In the genomic region with DNA sequence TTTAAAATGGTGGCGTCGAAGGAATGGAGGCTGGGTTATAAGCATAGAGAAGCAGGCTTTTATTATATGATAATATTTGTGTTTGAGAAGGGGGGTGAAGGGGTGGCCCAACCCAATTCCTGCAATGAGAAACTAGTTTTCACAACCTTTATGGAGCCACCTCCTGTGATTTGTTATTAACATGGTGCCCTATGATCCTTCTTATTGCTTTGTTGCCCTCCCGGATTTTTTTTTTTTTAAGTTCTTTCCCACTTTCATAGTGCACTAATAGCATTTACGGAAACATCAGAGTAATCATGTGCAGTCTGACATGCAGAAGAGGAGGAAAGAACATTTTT, we compare ENCODE assay signal across 7 cellular contexts. TPM values are rescaled to one million over a fixed set of nuclear protein-coding genes. Genes with fewer than 3 reads are reported as not detected.
A peak's percentile ranks its signal among the peaks of the same experiment; 100 is the strongest.
DNase-seq lines count a peak whose midpoint lies in the region; ATAC-seq and TF ChIP-seq lines count a peak whose summit lies in the region.

No MANE protein-coding gene starts in this region.

- no peak overlapping the region for H3K27ac ChIP-seq in iPS DF 6.9 (ENCODE audit: low read length)

- peak overlapping the region; percentile 90 for H3K4me3 Mint-ChIP-seq in HFFc6
- H3K4me3 Mint-ChIP-seq in activated CD8-positive, alpha-beta T cell treated with anti-CD3 and anti-CD28 coated beads for 36 hours: peak overlapping the region; percentile 61
- H3K4me3 Mint-ChIP-seq in stimulated activated effector memory CD8-positive, alpha-beta T cell treated with anti-CD3 and anti-CD28 coated beads, Interleukin-12 subunit alpha, Interleukin-12 subunit beta, amount 100 ng/mL, for 72 hours: peak overlapping the region; percentile 76

- H3K4me1 Mint-ChIP-seq in HFFc6 (ENCODE audit: low read depth): peaks cover 19% of the 10 kb centered on the region
- H3K4me1 Mint-ChIP-seq in activated CD8-positive, alpha-beta T cell treated with anti-CD3 and anti-CD28 coated beads for 36 hours (ENCODE audit: low read depth): peaks cover 5% of the 10 kb centered on the region
- H3K4me1 Mint-ChIP-seq in stimulated activated effector memory CD8-positive, alpha-beta T cell treated with anti-CD3 and anti-CD28 coated beads, Interleukin-12 subunit alpha, Interleukin-12 subunit beta, amount 100 ng/mL, for 72 hours: peaks cover 10% of the 10 kb centered on the region

- ATAC-seq in activated CD8-positive, alpha-beta T cell treated with anti-CD3 and anti-CD28 coated beads for 36 hours: no peak
- ATAC-seq in stimulated activated effector memory CD8-positive, alpha-beta T cell treated with anti-CD3 and anti-CD28 coated beads, Interleukin-12 subunit alpha, Interleukin-12 subunit beta, amount 100 ng/mL, for 72 hours: no peak
- no peak for ATAC-seq in GM21576 (IDR thresholded peaks at IDR 0.05; ENCODE audit: unreplicated experiment)

- no peaks in the 10 kb centered on the region for H3K9me3 Mint-ChIP-seq in HFFc6
- H3K9me3 Mint-ChIP-seq in activated CD8-positive, alpha-beta T cell treated with anti-CD3 and anti-CD28 coated beads for 36 hours: no peaks in the 10 kb centered on the region
- H3K9me3 Mint-ChIP-seq in stimulated activated effector memory CD8-positive, alpha-beta T cell treated with anti-CD3 and anti-CD28 coated beads, Interleukin-12 subunit alpha, Interleukin-12 subunit beta, amount 100 ng/mL, for 72 hours: no peaks in the 10 kb centered on the region

- peaks cover 1% of the 10 kb centered on the region; the same call in 1 of the 2 replicates for H3K27me3 ChIP-seq in iPS DF 6.9 (ENCODE audit: control insufficient read depth, insufficient read depth, low read length)

- no peaks in the 10 kb centered on the region for H3K36me3 ChIP-seq in iPS DF 6.9 (ENCODE audit: control insufficient read depth, insufficient read depth, low read length)

- H3K27me3 Mint-ChIP-seq in HFFc6 (ENCODE audit: insufficient read depth): peaks cover 18% of the 10 kb centered on the region
- H3K27me3 Mint-ChIP-seq in activated CD8-positive, alpha-beta T cell treated with anti-CD3 and anti-CD28 coated beads for 36 hours: peaks cover 58% of the 10 kb centered on the region

- DNase-seq in HFFc6 (no peak), iPS DF 6.9 (ENCODE audit: low read depth, low spot score) (no peak), NCI-H2107 treated with DMSO at 0.1 percent for 48 hours (lab: John Stamatoyannopoulos, UW; ENCODE audit: unreplicated experiment) (no peak)
- no peak for DNase-seq in activated CD8-positive, alpha-beta T cell treated with anti-CD3 and anti-CD28 coated beads for 36 hours
- no peak for DNase-seq in stimulated activated effector memory CD8-positive, alpha-beta T cell treated with anti-CD3 and anti-CD28 coated beads, Interleukin-12 subunit alpha, Interleukin-12 subunit beta, amount 100 ng/mL, for 72 hours (ENCODE audit: low spot score in 2 of 2)
- DNase-seq in stimulated activated CD4-positive, alpha-beta T cell treated with anti-CD3 and anti-CD28 coated beads, Interleukin-1b, Interleukin-23, amount 100 ng/mL, for 48 hours: no peak

- no peak overlapping the region for H3K27ac Mint-ChIP-seq in HFFc6
- H3K27ac Mint-ChIP-seq in activated CD8-positive, alpha-beta T cell treated with anti-CD3 and anti-CD28 coated beads for 36 hours: no peak overlapping the region
- H3K27ac Mint-ChIP-seq in stimulated activated effector memory CD8-positive, alpha-beta T cell treated with anti-CD3 and anti-CD28 coated beads, Interleukin-12 subunit alpha, Interleukin-12 subunit beta, amount 100 ng/mL, for 72 hours: no peak overlapping the region

- WGBS in iPS DF 6.9 (ENCODE audit: insufficient coverage, insufficient read length): no CpG with 5 or more reads among the region's 4 CpGs

- no peak for TF ChIP-seq CTCF in HFFc6 (IDR thresholded peaks at IDR 0.05)
- no peak for TF ChIP-seq CTCF in activated CD8-positive, alpha-beta T cell treated with anti-CD3 and anti-CD28 coated beads for 36 hours (IDR thresholded peaks at IDR 0.05)

- CTCF ChIA-PET in activated CD8-positive, alpha-beta T cell treated with anti-CD3 and anti-CD28 coated beads for 36 hours (lab: Charles Lee): interaction anchor here (0.6 to 2.3 kb wide), 5 partner anchors 11 to 76 kb away, joined by 3 to 6 read pairs (median 3); no protein-coding TSS in a partner anchor

- intact Hi-C loops in activated CD8-positive, alpha-beta T cell treated with anti-CD3 and anti-CD28 coated beads for 36 hours (cut with micrococcal nuclease): no loop called here

- H3K36me3 Mint-ChIP-seq in HFFc6 (ENCODE audit: low read depth): no peaks in the 10 kb centered on the region
- H3K36me3 Mint-ChIP-seq in activated CD8-positive, alpha-beta T cell treated with anti-CD3 and anti-CD28 coated beads for 36 hours (ENCODE audit: low read depth): no peaks in the 10 kb centered on the region
- H3K36me3 Mint-ChIP-seq in stimulated activated effector memory CD8-positive, alpha-beta T cell treated with anti-CD3 and anti-CD28 coated beads, Interleukin-12 subunit alpha, Interleukin-12 subunit beta, amount 100 ng/mL, for 72 hours: no peaks in the 10 kb centered on the region

- H3K4me3 ChIP-seq in iPS DF 6.9 (ENCODE audit: low read length): peak overlapping the region; percentile 93; the same call in 1 of the 2 replicates

- no peaks in the 10 kb centered on the region; the same call in 1 of the 2 replicates for H3K4me1 ChIP-seq in iPS DF 6.9 (ENCODE audit: control insufficient read depth, insufficient read depth, low read length)

- no peaks in the 10 kb centered on the region for H3K9me3 ChIP-seq in iPS DF 6.9 (ENCODE audit: control insufficient read depth, insufficient read depth, low read length)

- POLR2A ChIA-PET in activated CD8-positive, alpha-beta T cell treated with anti-CD3 and anti-CD28 coated beads for 36 hours (lab: Charles Lee): no interaction called here

RNA-seq across cellular contexts. Expression of gene TSPAN12, which starts 0.3 kb away (rescaled TPM):
- under 1 TPM; 0.21 to 0.51 (median 0.40) TPM for total RNA-seq in HFFc6 (2021; fragmentation: NEBNext Ultra II Directional; extraction: Animal tissue kit (Norgen Biotek cat#: 25700))
- not detected for total RNA-seq in activated CD8-positive, alpha-beta T cell treated with anti-CD3 and anti-CD28 coated beads for 36 hours
